Comparison of ENCODE assay signal across 8 cellular contexts in the genomic region with DNA sequence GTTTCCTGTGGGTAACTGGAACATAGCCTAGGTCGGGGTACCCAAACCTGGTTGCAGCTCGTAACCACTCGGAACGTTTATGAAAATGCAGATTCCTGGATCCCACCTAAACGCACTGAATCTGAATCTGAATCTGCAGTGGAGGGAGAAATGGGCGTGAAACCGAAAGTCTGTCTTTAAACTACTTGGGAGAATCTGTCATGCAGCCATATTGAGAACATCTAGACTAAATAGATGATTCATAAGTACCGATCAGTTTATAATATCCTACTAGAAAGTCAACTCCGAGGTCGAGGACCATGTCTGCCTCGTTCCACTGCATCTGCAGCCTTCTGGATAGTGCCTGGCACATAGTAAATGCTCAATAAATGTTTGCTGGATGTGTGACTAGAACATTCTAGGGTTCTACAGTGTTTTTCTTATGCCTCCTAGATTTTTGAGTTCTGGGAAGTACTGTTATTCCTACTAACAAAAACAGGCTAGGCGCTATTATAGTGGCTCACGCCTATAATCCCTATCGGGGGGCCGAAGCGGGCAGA. TPM values are rescaled to one million over a fixed set of nuclear protein-coding genes. Genes with fewer than 3 reads are reported as not detected.
DNase-seq lines count a peak whose midpoint lies in the region; ATAC-seq and TF ChIP-seq lines count a peak whose summit lies in the region.

No MANE protein-coding gene starts in this region.

- intact Hi-C loops in body of pancreas (cut with DNase I): no loop called here

- H3K9ac ChIP-seq in mesendoderm (ENCODE audit: low read length): peak overlapping the region; percentile 99

- H3K4me1 ChIP-seq in body of pancreas: peaks cover 24% of the 10 kb centered on the region
- H3K4me1 ChIP-seq in mesendoderm (ENCODE audit: control insufficient read depth, low read depth, low read length): peaks cover 3% of the 10 kb centered on the region

- no peak overlapping the region for H4K5ac ChIP-seq in mesendoderm (ENCODE audit: low read length)

- H3K56ac ChIP-seq in mesendoderm (ENCODE audit: low read length): peak overlapping the region; percentile 99

- POLR2A ChIA-PET in BJ (lab: Charles Lee): no interaction called here

- H3K4me3 ChIP-seq in BJ (ENCODE audit: low read depth, low read length) (peak overlapping the region; percentile 64), body of pancreas (peak overlapping the region; percentile 77 to 88), mesendoderm (ENCODE audit: low read length) (peak overlapping the region; percentile 94)

- H2BK120ac ChIP-seq in mesendoderm (ENCODE audit: low read depth, low read length): no peak overlapping the region

- H3K27ac ChIP-seq in body of pancreas (peak overlapping the region in 3 of 4 donors; percentile 82 to 93 (median 87)), mesendoderm (ENCODE audit: low read depth, low read length) (no peak overlapping the region)

- peaks cover 15% of the 10 kb centered on the region for H3K79me2 ChIP-seq in mesendoderm (ENCODE audit: control insufficient read depth, insufficient read depth, low read length)

- TF ChIP-seq POLR2A in body of pancreas (IDR thresholded peaks at IDR 0.05): no peak

- H3K4me2 ChIP-seq in mesendoderm (ENCODE audit: low read length): peak overlapping the region; percentile 85

- 20 to 34% methylated on average over 11 to 16 of the region's 16 CpGs for WGBS in body of pancreas, 2 donors
- no CpG with 5 or more reads among the region's 16 CpGs for WGBS in mesendoderm (ENCODE audit: extremely low coverage, insufficient coverage, low lambda C conversion rate)

- TF ChIP-seq CTCF in BJ (IDR thresholded peaks at IDR 0.05; ENCODE audit: insufficient read depth, low read depth, low read length) (no peak), body of pancreas (IDR thresholded peaks at IDR 0.05) (no peak), GM13976 (IDR thresholded peaks at IDR 0.05; ENCODE audit: borderline replicate concordance, control extremely low read depth, extremely low read depth, insufficient read depth, missing control alignments) (no peak)

- H3K36me3 ChIP-seq in BJ (ENCODE audit: control insufficient read depth, insufficient read depth, low read length): peaks cover 8% of the 10 kb centered on the region
- H3K36me3 ChIP-seq in body of pancreas (replicated peaks in 1 of 2; ENCODE audit: insufficient read depth in 1 of 2, low read depth in 2 of 2): peaks cover 0 to 4% of the 10 kb centered on the region in 2 donors
- peaks cover 9% of the 10 kb centered on the region for H3K36me3 ChIP-seq in mesendoderm (ENCODE audit: control insufficient read depth, insufficient read depth, low read length)

- CTCF ChIA-PET in BJ (lab: Yijun Ruan, JAX): interaction anchor here (0.9 kb wide), 1 partner anchor 26 kb away, joined by 3 read pairs; no protein-coding TSS in a partner anchor

- H4K8ac ChIP-seq in mesendoderm (ENCODE audit: low read depth, low read length): no peak overlapping the region

- H3K79me1 ChIP-seq in mesendoderm (ENCODE audit: low read length): peaks cover 10% of the 10 kb centered on the region

- H3K18ac ChIP-seq in mesendoderm (ENCODE audit: low read length): no peak overlapping the region

- in situ Hi-C loops in GM13976 (cut with MboI; ENCODE audit: low sequenced_read_pairs, unreplicated experiment): no loop called here

- H3K23ac ChIP-seq in mesendoderm (ENCODE audit: low read length): no peak overlapping the region

- no peak overlapping the region for H2AK5ac ChIP-seq in mesendoderm (ENCODE audit: low read length)

- peak overlapping the region; percentile 19 for H3K4ac ChIP-seq in mesendoderm (ENCODE audit: low read depth, low read length)

- peak; percentile 1 for ATAC-seq in HG03354 (IDR thresholded peaks at IDR 0.05; ENCODE audit: poor library complexity, severe bottlenecking, unreplicated experiment)
- ATAC-seq in body of pancreas: no peak

- H2BK5ac ChIP-seq in mesendoderm (ENCODE audit: low read length): no peak overlapping the region

- no peaks in the 10 kb centered on the region for H3K9me3 ChIP-seq in body of pancreas

- H3K27me3 ChIP-seq in BJ (ENCODE audit: control insufficient read depth, insufficient read depth, low read length) (no peaks in the 10 kb centered on the region), body of pancreas (no peaks in the 10 kb centered on the region), mesendoderm (ENCODE audit: insufficient read depth, low read length, poor library complexity) (no peaks in the 10 kb centered on the region)

- H2BK15ac ChIP-seq in mesendoderm (replicated peaks; ENCODE audit: low read depth): no peak overlapping the region

- DNase-seq in BJ (ENCODE audit: low read depth) (no peak), body of pancreas (no peak), mesendoderm (no peak), NCI-H1694 treated with DMSO at 0.1 percent for 48 hours (lab: John Stamatoyannopoulos, UW) (no peak), HuH-7.5 (ENCODE audit: low spot score) (no peak), GM13976 (ENCODE audit: low spot score) (no peak), NCI-H510A (lab: John Stamatoyannopoulos, UW) (no peak)

RNA-seq across cellular contexts. Expression of gene COQ4, which starts 0.6 kb away (rescaled TPM):
- 27.3 and 34.6 TPM in 2 replicates for polyA plus RNA-seq in BJ (2011; rRNA removed)
- polyA minus RNA-seq in BJ (2011; rRNA and poly(A)+ RNA removed): 20.1 and 24.8 TPM in 2 replicates
- total RNA-seq in body of pancreas: 10 to 100 TPM; 37.4 to 89.7 TPM
- polyA plus RNA-seq in mesendoderm (2013, experiment 1 of 2): 32.5 TPM
- polyA plus RNA-seq in mesendoderm (2013, experiment 2 of 2): 31.6 TPM

RNA-seq across cellular contexts. Expression of gene TRUB2, which starts 1.0 kb away (rescaled TPM):
- polyA plus RNA-seq in BJ (2011; rRNA removed): 20.6 and 25.9 TPM in 2 replicates
- 14.6 and 29.9 TPM in 2 replicates for polyA minus RNA-seq in BJ (2011; rRNA and poly(A)+ RNA removed)
- total RNA-seq in body of pancreas: 10 to 100 TPM in 1 of 2 donors, 1 to 10 TPM in 1; 6.3 to 11.4 TPM
- 27.3 TPM for polyA plus RNA-seq in mesendoderm (2013, experiment 1 of 2)
- 25.6 TPM for polyA plus RNA-seq in mesendoderm (2013, experiment 2 of 2)

RNA-seq across cellular contexts. Expression of gene SLC27A4, which starts 17.1 kb away (rescaled TPM):
- 9.3 and 15.2 TPM in 2 replicates for polyA plus RNA-seq in BJ (2011; rRNA removed)
- 14.3 and 16.7 TPM in 2 replicates for polyA minus RNA-seq in BJ (2011; rRNA and poly(A)+ RNA removed)
- 10 to 100 TPM; 15.0 to 17.1 TPM for total RNA-seq in body of pancreas
- polyA plus RNA-seq in mesendoderm (2013, experiment 1 of 2): 19.7 TPM
- polyA plus RNA-seq in mesendoderm (2013, experiment 2 of 2): 19.5 TPM

RNA-seq across cellular contexts. Expression of gene SWI5, which starts 47.2 kb away (rescaled TPM):
- polyA plus RNA-seq in BJ (2011; rRNA removed): 76.4 and 77.4 TPM in 2 replicates
- polyA minus RNA-seq in BJ (2011; rRNA and poly(A)+ RNA removed): 13.5 and 14.6 TPM in 2 replicates
- total RNA-seq in body of pancreas: 10 to 100 TPM; 14.5 to 20.1 TPM
- 24.0 TPM for polyA plus RNA-seq in mesendoderm (2013, experiment 1 of 2)
- polyA plus RNA-seq in mesendoderm (2013, experiment 2 of 2): 25.1 TPM

RNA-seq across cellular contexts. Expression of gene GOLGA2, which starts 47.5 kb away (rescaled TPM):
- polyA plus RNA-seq in BJ (2011; rRNA removed): 86.6 and 91.1 TPM in 2 replicates
- 52.6 and 60.6 TPM in 2 replicates for polyA minus RNA-seq in BJ (2011; rRNA and poly(A)+ RNA removed)
- 100 to 1,000 TPM in 1 of 2 donors, 10 to 100 TPM in 1; 53.2 to 138 TPM for total RNA-seq in body of pancreas
- 27.1 TPM for polyA plus RNA-seq in mesendoderm (2013, experiment 1 of 2)
- 28.3 TPM for polyA plus RNA-seq in mesendoderm (2013, experiment 2 of 2)
